20 cellular contexts compared by ENCODE assay signal in the genomic region with DNA sequence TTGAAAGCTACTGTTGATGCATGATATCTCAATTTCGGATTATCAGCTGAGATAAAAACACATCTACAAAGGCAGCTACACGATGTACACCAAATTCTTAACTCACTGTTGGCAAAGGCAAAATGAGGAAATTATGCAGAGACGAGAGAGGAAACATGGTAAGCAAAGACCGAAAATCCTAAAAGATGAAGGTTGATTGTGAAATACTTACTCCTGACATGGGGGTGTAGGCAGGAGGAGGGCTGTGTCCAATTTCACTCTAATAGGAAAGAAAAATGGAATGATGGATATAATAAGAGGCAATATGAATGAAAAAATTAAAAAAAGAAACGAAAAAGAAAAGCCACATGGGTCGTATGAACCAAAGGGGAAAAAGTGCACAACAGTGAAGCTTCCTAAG.
A peak's percentile ranks its signal among the peaks of the same experiment; 100 is the strongest.
DNase-seq lines count a peak whose midpoint lies in the region; ATAC-seq, FAIRE-seq and TF ChIP-seq lines count a peak whose summit lies in the region.
"Had no signal": no experiment of that assay in that cellular context is flagged by ENCODE, and none has a peak within 500 bp of the region (broad histone marks: within the 10 kb centered on the region; RNA-seq: fewer than 3 reads in every experiment).

No MANE protein-coding gene starts in this region.

- H3K4me1 Mint-ChIP-seq in immature natural killer cell = no peaks in the 10 kb centered on the region
- H3K4me1 Mint-ChIP-seq: CD14-positive monocyte; CD4-positive, alpha-beta memory T cell had no signal

- no peak for ATAC-seq in HepG2
- no peak for ATAC-seq in right lobe of liver
- no peak for ATAC-seq in GM21367 (IDR thresholded peaks at IDR 0.05; ENCODE audit: unreplicated experiment)

- WGBS in HepG2 (ENCODE audit: low lambda C conversion rate) = 1% methylated on average over 6 of the region's 6 CpGs
- WGBS in right lobe of liver (ENCODE audit: insufficient coverage, low coverage, low lambda C conversion rate, missing lambda C conversion rate) = 36% methylated on average over 6 of the region's 6 CpGs

- no peaks in the 10 kb centered on the region for H3K79me2 ChIP-seq in HepG2 (ENCODE audit: insufficient read depth, low read length)
- H3K79me2 ChIP-seq in OCI-LY7 (ENCODE audit: insufficient read depth, low read depth, low read length) = no peaks in the 10 kb centered on the region

- H3K36me3 Mint-ChIP-seq in immature natural killer cell = no peaks in the 10 kb centered on the region
- H3K36me3 Mint-ChIP-seq: CD14-positive monocyte; CD4-positive, alpha-beta memory T cell had no signal

- H3K27me3 ChIP-seq in HepG2 (ENCODE audit: control insufficient read depth in 1 of 2, insufficient read depth in 2 of 2, low read length in 2 of 2) (no peaks in the 10 kb centered on the region), right lobe of liver (no peaks in the 10 kb centered on the region)
- H3K27me3 ChIP-seq: BLaER1 had no signal

- FAIRE-seq in HepG2 (lab: Jason Lieb, UNC) = no peak
- FAIRE-seq: GM12892, GM18507, HTR-8/SVneo had no signal

- intact Hi-C loops in HepG2 (cut with micrococcal nuclease; ENCODE audit: unreplicated experiment) (no loop called here), right lobe of liver (cut with DNase I) (no loop called here), OCI-LY7 (cut with micrococcal nuclease; ENCODE audit: unreplicated experiment) (no loop called here)

- POLR2A ChIA-PET in HepG2 (lab: Yijun Ruan, JAX) = no interaction called here
- POLR2A ChIA-PET in OCI-LY7 (lab: Charles Lee) = interaction anchor here (0.5 to 1.1 kb wide), 3 partner anchors 12 to 270 kb away, joined by 3 to 4 read pairs (median 4); no protein-coding TSS in a partner anchor

- H3K27me3 Mint-ChIP-seq in immature natural killer cell (ENCODE audit: low read depth in 3 of 3) = no peaks in the 10 kb centered on the region
- H3K27me3 Mint-ChIP-seq: CD4-positive, alpha-beta memory T cell had no signal

- BruUV-seq in HepG2 (replicated peaks; lab: Mats Ljungman, UMichigan) (no TSS peak), OCI-LY7 (replicated peaks; lab: Mats Ljungman, UMichigan) (no TSS peak)

- TF ChIP-seq CTCF in HepG2 (CRISPR knock-in tag; IDR thresholded peaks at IDR 0.05) (no peak), right lobe of liver (IDR thresholded peaks at IDR 0.05) (no peak), OCI-LY7 (conservative IDR thresholded peaks at IDR 0.05; ENCODE audit: low read length) (no peak)

- H4K20me1 ChIP-seq in HepG2 (ENCODE audit: insufficient read depth, low read length) = no peaks in the 10 kb centered on the region
- H4K20me1 ChIP-seq in OCI-LY7 (ENCODE audit: insufficient read depth, low read length) = no peaks in the 10 kb centered on the region
- H4K20me1 ChIP-seq: BLaER1 had no signal

- peaks cover 0 to 11% (median 3%) of the 10 kb centered on the region in 6 donors for H3K9me3 Mint-ChIP-seq in immature natural killer cell
- H3K9me3 Mint-ChIP-seq: H9 had no signal

- peak overlapping the region in 1 of 6 donors; percentile 6 for H3K27ac Mint-ChIP-seq in immature natural killer cell
- H3K27ac Mint-ChIP-seq: CD14-positive monocyte, H9 had no signal

- no peak overlapping the region for H3K4me3 ChIP-seq in HepG2 (replicated peaks in 1 of 3; ENCODE audit: insufficient read depth in 1 of 3, low read depth in 2 of 3, low read length in 3 of 3)
- H3K4me3 ChIP-seq in right lobe of liver = no peak overlapping the region
- H3K4me3 ChIP-seq in OCI-LY7 (ENCODE audit: low read depth, low read length, poor library complexity, severe bottlenecking) = no peak overlapping the region
- H3K4me3 ChIP-seq: BLaER1 had no signal

- H3K4me1 ChIP-seq in HepG2 (ENCODE audit: insufficient read depth, low read length) (no peaks in the 10 kb centered on the region), right lobe of liver (no peaks in the 10 kb centered on the region), OCI-LY7 (ENCODE audit: insufficient read depth, low read length, poor library complexity, severe bottlenecking) (no peaks in the 10 kb centered on the region)
- H3K4me1 ChIP-seq: BLaER1 had no signal

- TF ChIP-seq EP300 in HepG2 (IDR thresholded peaks at IDR 0.05; ENCODE audit: low read depth in 2 of 2, low read length in 2 of 2) (no peak), HepG2 (CRISPR knock-in tag; IDR thresholded peaks at IDR 0.05; ENCODE audit: borderline replicate concordance) (no peak)

- no peak overlapping the region for H3K9ac ChIP-seq in HepG2 (ENCODE audit: insufficient read depth, low read depth, low read length)
- H3K9ac ChIP-seq: BLaER1 had no signal

- TF ChIP-seq RAD21 in HepG2 (CRISPR knock-in tag; IDR thresholded peaks at IDR 0.05) = no peak

- H3K9me3 ChIP-seq in HepG2 (ENCODE audit: low read length) (no peaks in the 10 kb centered on the region), right lobe of liver (no peaks in the 10 kb centered on the region), OCI-LY7 (ENCODE audit: low read length) (no peaks in the 10 kb centered on the region)
- H3K9me3 ChIP-seq: BLaER1 had no signal

- no peak for TF ChIP-seq POLR2A in HepG2 (IDR thresholded peaks at IDR 0.05; ENCODE audit: insufficient read depth in 1 of 2, low read depth in 2 of 2, low read length in 2 of 2)
- TF ChIP-seq POLR2A in right lobe of liver (IDR thresholded peaks at IDR 0.05) = no peak

- H2AFZ ChIP-seq in HepG2 (ENCODE audit: low read length) (no peak overlapping the region), OCI-LY7 (ENCODE audit: low read length) (peak overlapping the region; percentile 21; the same call in 1 of the 2 replicates)

- in situ Hi-C loops in HepG2 (cut with HindIII; ENCODE audit: extremely low pct_ligation_motif_present, low pct_unique_long_range_greater_than_20kb) = no loop called here

- H3K36me3 ChIP-seq in HepG2 (replicated peaks in 1 of 2; ENCODE audit: control insufficient read depth in 1 of 2, insufficient read depth in 2 of 2, low read length in 2 of 2) (no peaks in the 10 kb centered on the region), right lobe of liver (no peaks in the 10 kb centered on the region), OCI-LY7 (ENCODE audit: insufficient read depth, low read length) (no peaks in the 10 kb centered on the region)
- H3K36me3 ChIP-seq: BLaER1 had no signal

- H3K4me3 Mint-ChIP-seq in immature natural killer cell = no peak overlapping the region
- H3K4me3 Mint-ChIP-seq: CD14-positive monocyte; CD4-positive, alpha-beta memory T cell; H9 had no signal

- no peak overlapping the region for H3K4me2 ChIP-seq in HepG2 (ENCODE audit: low read depth, low read length)
- H3K4me2 ChIP-seq in OCI-LY7 (ENCODE audit: low read length) = no peak overlapping the region
- H3K4me2 ChIP-seq: BLaER1 had no signal

- H3K27ac ChIP-seq in HepG2 (ENCODE audit: extremely low read length, insufficient read depth, low read length) (no peak overlapping the region), right lobe of liver (no peak overlapping the region), OCI-LY7 (ENCODE audit: low read depth, low read length, poor library complexity, severe bottlenecking) (no peak overlapping the region)
- H3K27ac ChIP-seq: BLaER1 had no signal

- H3K9me2 ChIP-seq in OCI-LY7 (ENCODE audit: insufficient read depth, low read length) = no peaks in the 10 kb centered on the region

- DNase-seq in HepG2 (ENCODE audit: low spot score) = no peak
- no peak for DNase-seq in right lobe of liver
- peak; percentile 37 for DNase-seq in NOMO-1 treated with DMSO at 0.1 percent for 48 hours (lab: John Stamatoyannopoulos, UW; ENCODE audit: unreplicated experiment)
- DNase-seq in OCI-LY7 (ENCODE audit: low spot score) = no peak
- DNase-seq in NCI-H1105 treated with DMSO at 0.1 percent for 48 hours (lab: John Stamatoyannopoulos, UW) = no peak
- no peak for DNase-seq in NCI-H2227 treated with DMSO at 0.1 percent for 48 hours (lab: John Stamatoyannopoulos, UW)
- DNase-seq in immature natural killer cell = no peak
- DNase-seq: 8988T; CD4-positive, alpha-beta memory T cell; DMS153; DMS79; GDM1; GOT3; H9 had no signal

- CTCF ChIA-PET in HepG2 (lab: Yijun Ruan, JAX; ENCODE audit: low intra/inter-chr PET ratio, low total read pairs) = no interaction called here
- CTCF ChIA-PET in OCI-LY7 (lab: Charles Lee; ENCODE audit: unreplicated experiment) = no interaction called here

TF ChIP-seq in HepG2, 621 proteins besides CTCF, POLR2A, EP300 and RAD21:
- TF ChIP-seq CEBPB (IDR thresholded peaks at IDR 0.05; ENCODE audit: borderline replicate concordance, low read depth, low read length) (peak; percentile 74), HNRNPLL (IDR thresholded peaks at IDR 0.05; ENCODE audit: low read depth, low read length, poor library complexity, severe bottlenecking) (no peak)
